Comparison of ENCODE assay signal across 1 cellular context in the genomic region with DNA sequence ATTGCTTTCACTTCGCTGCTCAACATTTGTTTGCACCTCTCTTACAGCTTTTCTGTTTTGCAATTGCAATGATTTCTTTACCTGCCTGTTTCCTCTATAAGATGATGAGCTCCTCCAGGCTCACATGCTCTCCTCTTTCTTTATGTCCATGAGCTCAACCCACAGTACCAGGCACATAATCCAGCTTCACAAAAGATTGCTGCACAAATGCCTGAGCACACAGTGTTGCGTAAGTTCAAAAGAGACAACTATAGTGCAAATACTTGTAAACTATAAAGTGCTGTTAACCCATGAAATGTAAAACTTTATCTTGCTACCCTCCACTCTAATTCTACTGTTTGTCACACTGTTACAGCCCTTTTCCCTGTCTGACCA.
TF ChIP-seq lines count a peak whose summit lies in the region.

No MANE protein-coding gene starts in this region.

TF ChIP-seq in HepG2, 621 proteins besides CTCF, POLR2A, EP300 and RAD21 (continued from another document and continues in another):
- TF ChIP-seq SIN3A (IDR thresholded peaks at IDR 0.05; ENCODE audit: borderline replicate concordance, low read depth, low read length) (no peak), ELF4 (CRISPR knock-in tag; IDR thresholded peaks at IDR 0.05; ENCODE audit: borderline replicate concordance) (no peak), PAF1 (CRISPR knock-in tag; IDR thresholded peaks at IDR 0.05) (no peak), ZNF432 (CRISPR knock-in tag; IDR thresholded peaks at IDR 0.05; ENCODE audit: borderline replicate concordance) (no peak), MIER3 (CRISPR knock-in tag; IDR thresholded peaks at IDR 0.05; ENCODE audit: borderline replicate concordance) (peak; percentile 29; the same call in 1 of the 2 replicates), ZNF496 (CRISPR knock-in tag; IDR thresholded peaks at IDR 0.05; ENCODE audit: insufficient replicate concordance) (no peak), ZNF205 (CRISPR knock-in tag; IDR thresholded peaks at IDR 0.05) (no peak), CREBL2 (CRISPR knock-in tag; IDR thresholded peaks at IDR 0.05; ENCODE audit: borderline replicate concordance) (no peak), SP4 (CRISPR knock-in tag; IDR thresholded peaks at IDR 0.05) (no peak), CCDC6 (CRISPR knock-in tag; IDR thresholded peaks at IDR 0.05) (no peak), ZNF660 (CRISPR knock-in tag; IDR thresholded peaks at IDR 0.05; ENCODE audit: borderline replicate concordance, low read depth) (no peak), ZMYM2 (CRISPR knock-in tag; IDR thresholded peaks at IDR 0.05) (no peak), ZNF770 (CRISPR knock-in tag; IDR thresholded peaks at IDR 0.05) (no peak), SOX6 (IDR thresholded peaks at IDR 0.05) (no peak), SOX6 (CRISPR knock-in tag; IDR thresholded peaks at IDR 0.05) (peak; percentile 37; the same call in 1 of the 2 replicates), ZMAT3 (CRISPR knock-in tag; conservative IDR thresholded peaks at IDR 0.05) (0 out of 2 replicates have a peak, but pooled peaks have one; percentile 32), NFAT5 (CRISPR knock-in tag; IDR thresholded peaks at IDR 0.05) (no peak), ZNF383 (CRISPR knock-in tag; IDR thresholded peaks at IDR 0.05; ENCODE audit: borderline replicate concordance) (no peak), ZFP36L1 (CRISPR knock-in tag; IDR thresholded peaks at IDR 0.05) (no peak), ZNF768 (CRISPR knock-in tag; IDR thresholded peaks at IDR 0.05) (no peak), TCF7L2 (IDR thresholded peaks at IDR 0.05; ENCODE audit: low read depth, low read length) (no peak), ZNF891 (CRISPR knock-in tag; IDR thresholded peaks at IDR 0.05) (no peak), CBX1 (IDR thresholded peaks at IDR 0.05; ENCODE audit: low read depth) (no peak), HMGXB3 (CRISPR knock-in tag; IDR thresholded peaks at IDR 0.05; ENCODE audit: borderline replicate concordance) (no peak), PHB2 (IDR thresholded peaks at IDR 0.05; ENCODE audit: partially characterized antibody) (no peak), ZNF737 (CRISPR knock-in tag; IDR thresholded peaks at IDR 0.05; ENCODE audit: borderline replicate concordance) (no peak), ZNF275 (CRISPR knock-in tag; IDR thresholded peaks at IDR 0.05; ENCODE audit: borderline replicate concordance) (no peak), THAP11 (CRISPR knock-in tag; IDR thresholded peaks at IDR 0.05) (no peak), ZNF879 (CRISPR knock-in tag; IDR thresholded peaks at IDR 0.05) (no peak), PRPF4 (IDR thresholded peaks at IDR 0.05; ENCODE audit: low read depth, low read length, poor library complexity, severe bottlenecking) (no peak), PTBP1 (IDR thresholded peaks at IDR 0.05; ENCODE audit: low read depth, low read length, poor library complexity, severe bottlenecking) (no peak), HNRNPL (IDR thresholded peaks at IDR 0.05; ENCODE audit: low read depth, low read length) (no peak)
- TF ChIP-seq, protein P1, sequence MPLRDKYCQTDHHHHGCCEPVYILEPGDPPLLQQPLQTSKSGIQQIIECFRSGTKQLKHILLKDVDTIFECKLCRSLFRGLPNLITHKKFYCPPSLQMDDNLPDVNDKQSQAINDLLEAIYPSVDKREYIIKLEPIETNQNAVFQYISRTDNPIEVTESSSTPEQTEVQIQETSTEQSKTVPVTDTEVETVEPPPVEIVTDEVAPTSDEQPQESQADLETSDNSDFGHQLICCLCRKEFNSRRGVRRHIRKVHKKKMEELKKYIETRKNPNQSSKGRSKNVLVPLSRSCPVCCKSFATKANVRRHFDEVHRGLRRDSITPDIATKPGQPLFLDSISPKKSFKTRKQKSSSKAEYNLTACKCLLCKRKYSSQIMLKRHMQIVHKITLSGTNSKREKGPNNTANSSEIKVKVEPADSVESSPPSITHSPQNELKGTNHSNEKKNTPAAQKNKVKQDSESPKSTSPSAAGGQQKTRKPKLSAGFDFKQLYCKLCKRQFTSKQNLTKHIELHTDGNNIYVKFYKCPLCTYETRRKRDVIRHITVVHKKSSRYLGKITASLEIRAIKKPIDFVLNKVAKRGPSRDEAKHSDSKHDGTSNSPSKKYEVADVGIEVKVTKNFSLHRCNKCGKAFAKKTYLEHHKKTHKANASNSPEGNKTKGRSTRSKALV (CRISPR knock-in tag; IDR thresholded peaks at IDR 0.05), result no peak
- TF ChIP-seq, protein P2, sequence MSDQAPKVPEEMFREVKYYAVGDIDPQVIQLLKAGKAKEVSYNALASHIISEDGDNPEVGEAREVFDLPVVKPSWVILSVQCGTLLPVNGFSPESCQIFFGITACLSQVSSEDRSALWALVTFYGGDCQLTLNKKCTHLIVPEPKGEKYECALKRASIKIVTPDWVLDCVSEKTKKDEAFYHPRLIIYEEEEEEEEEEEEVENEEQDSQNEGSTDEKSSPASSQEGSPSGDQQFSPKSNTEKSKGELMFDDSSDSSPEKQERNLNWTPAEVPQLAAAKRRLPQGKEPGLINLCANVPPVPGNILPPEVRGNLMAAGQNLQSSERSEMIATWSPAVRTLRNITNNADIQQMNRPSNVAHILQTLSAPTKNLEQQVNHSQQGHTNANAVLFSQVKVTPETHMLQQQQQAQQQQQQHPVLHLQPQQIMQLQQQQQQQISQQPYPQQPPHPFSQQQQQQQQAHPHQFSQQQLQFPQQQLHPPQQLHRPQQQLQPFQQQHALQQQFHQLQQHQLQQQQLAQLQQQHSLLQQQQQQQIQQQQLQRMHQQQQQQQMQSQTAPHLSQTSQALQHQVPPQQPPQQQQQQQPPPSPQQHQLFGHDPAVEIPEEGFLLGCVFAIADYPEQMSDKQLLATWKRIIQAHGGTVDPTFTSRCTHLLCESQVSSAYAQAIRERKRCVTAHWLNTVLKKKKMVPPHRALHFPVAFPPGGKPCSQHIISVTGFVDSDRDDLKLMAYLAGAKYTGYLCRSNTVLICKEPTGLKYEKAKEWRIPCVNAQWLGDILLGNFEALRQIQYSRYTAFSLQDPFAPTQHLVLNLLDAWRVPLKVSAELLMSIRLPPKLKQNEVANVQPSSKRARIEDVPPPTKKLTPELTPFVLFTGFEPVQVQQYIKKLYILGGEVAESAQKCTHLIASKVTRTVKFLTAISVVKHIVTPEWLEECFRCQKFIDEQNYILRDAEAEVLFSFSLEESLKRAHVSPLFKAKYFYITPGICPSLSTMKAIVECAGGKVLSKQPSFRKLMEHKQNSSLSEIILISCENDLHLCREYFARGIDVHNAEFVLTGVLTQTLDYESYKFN (CRISPR knock-in tag; conservative IDR thresholded peaks at IDR 0.05), result peak; percentile 16; the same call in 1 of the 2 replicates
- TF ChIP-seq, protein P3, sequence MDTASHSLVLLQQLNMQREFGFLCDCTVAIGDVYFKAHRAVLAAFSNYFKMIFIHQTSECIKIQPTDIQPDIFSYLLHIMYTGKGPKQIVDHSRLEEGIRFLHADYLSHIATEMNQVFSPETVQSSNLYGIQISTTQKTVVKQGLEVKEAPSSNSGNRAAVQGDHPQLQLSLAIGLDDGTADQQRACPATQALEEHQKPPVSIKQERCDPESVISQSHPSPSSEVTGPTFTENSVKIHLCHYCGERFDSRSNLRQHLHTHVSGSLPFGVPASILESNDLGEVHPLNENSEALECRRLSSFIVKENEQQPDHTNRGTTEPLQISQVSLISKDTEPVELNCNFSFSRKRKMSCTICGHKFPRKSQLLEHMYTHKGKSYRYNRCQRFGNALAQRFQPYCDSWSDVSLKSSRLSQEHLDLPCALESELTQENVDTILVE (CRISPR knock-in tag; IDR thresholded peaks at IDR 0.05), result 0 out of 2 replicates have a peak, but pooled peaks have one; percentile 28
- TF ChIP-seq, protein P4, sequence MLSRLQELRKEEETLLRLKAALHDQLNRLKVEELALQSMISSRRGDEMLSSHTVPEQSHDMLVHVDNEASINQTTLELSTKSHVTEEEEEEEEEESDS (CRISPR knock-in tag; IDR thresholded peaks at IDR 0.05; ENCODE audit: borderline replicate concordance), result no peak; the same call in 1 of the 2 replicates
- TF ChIP-seq, protein P5, sequence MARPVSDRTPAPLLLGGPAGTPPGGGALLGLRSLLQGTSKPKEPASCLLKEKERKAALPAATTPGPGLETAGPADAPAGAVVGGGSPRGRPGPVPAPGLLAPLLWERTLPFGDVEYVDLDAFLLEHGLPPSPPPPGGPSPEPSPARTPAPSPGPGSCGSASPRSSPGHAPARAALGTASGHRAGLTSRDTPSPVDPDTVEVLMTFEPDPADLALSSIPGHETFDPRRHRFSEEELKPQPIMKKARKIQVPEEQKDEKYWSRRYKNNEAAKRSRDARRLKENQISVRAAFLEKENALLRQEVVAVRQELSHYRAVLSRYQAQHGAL (CRISPR knock-in tag; IDR thresholded peaks at IDR 0.05; ENCODE audit: not compliant biosample characterization), result no peak
